ENCODE assay signal across 35 cellular contexts in the genomic region with DNA sequence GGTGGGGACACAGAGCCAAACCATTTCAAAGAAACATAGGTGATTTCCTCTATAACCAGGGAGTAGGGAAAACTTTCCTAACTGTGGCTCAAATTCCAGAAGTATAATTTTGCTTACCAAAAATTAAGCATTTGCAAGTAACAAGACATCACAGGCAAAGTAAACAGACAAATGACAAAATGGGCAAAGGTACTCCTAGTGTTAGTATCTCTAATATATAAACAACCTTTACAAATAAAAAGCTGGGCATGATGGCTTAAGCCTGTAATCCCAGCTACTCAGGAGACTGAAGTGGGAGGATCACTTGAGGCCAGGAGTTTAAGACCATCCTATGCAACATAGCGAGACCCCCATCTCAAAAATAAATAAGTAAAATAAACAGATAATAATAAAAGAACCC.
DNase-seq lines count a peak whose midpoint lies in the region; ATAC-seq, FAIRE-seq and TF ChIP-seq lines count a peak whose summit lies in the region.
"Had no signal": no experiment of that assay in that cellular context is flagged by ENCODE, and none has a peak within 500 bp of the region (broad histone marks: within the 10 kb centered on the region; RNA-seq: fewer than 3 reads in every experiment).

No MANE protein-coding gene starts in this region.

- H3K36me3 ChIP-seq in right lobe of liver = no peaks in the 10 kb centered on the region
- H3K36me3 ChIP-seq in HepG2 (replicated peaks in 1 of 2; ENCODE audit: control insufficient read depth in 1 of 2, insufficient read depth in 2 of 2, low read length in 2 of 2) = no peaks in the 10 kb centered on the region
- H3K36me3 ChIP-seq in Panc1 (ENCODE audit: control insufficient read depth, insufficient read depth, low read length) = no peaks in the 10 kb centered on the region
- no peaks in the 10 kb centered on the region for H3K36me3 ChIP-seq in K562 (ENCODE audit: control insufficient read depth, insufficient read depth, low read length)
- H3K36me3 ChIP-seq: BE2C; BLaER1; BLaER1 treated with 17β-estradiol and CSF1 and Interleukin-3, amounts not matched to agents 10 nM and 100 nM had no signal

- H2AFZ ChIP-seq in HepG2 (ENCODE audit: low read length) (no peak overlapping the region), K562 (ENCODE audit: low read depth, low read length) (no peak overlapping the region)

- TF ChIP-seq EP300 in HepG2 (IDR thresholded peaks at IDR 0.05; ENCODE audit: low read depth in 2 of 2, low read length in 2 of 2) (no peak), HepG2 (CRISPR knock-in tag; IDR thresholded peaks at IDR 0.05; ENCODE audit: borderline replicate concordance) (no peak), K562 (IDR thresholded peaks at IDR 0.05; ENCODE audit: low read length) (no peak)

- H3K9me1 ChIP-seq in K562 (ENCODE audit: control insufficient read depth, insufficient read depth, low read length) = no peaks in the 10 kb centered on the region

- H4K20me1 ChIP-seq in HepG2 (ENCODE audit: insufficient read depth, low read length) = no peaks in the 10 kb centered on the region
- no peaks in the 10 kb centered on the region for H4K20me1 ChIP-seq in K562 (replicated peaks; ENCODE audit: control insufficient read depth, insufficient read depth, low read length)
- H4K20me1 ChIP-seq: BLaER1; BLaER1 treated with 17β-estradiol and CSF1 and Interleukin-3, amounts not matched to agents 10 nM and 100 nM had no signal

- no peak for TF ChIP-seq RAD21 in HepG2 (CRISPR knock-in tag; IDR thresholded peaks at IDR 0.05)
- TF ChIP-seq RAD21 in K562 (CRISPR knock-in tag; conservative IDR thresholded peaks at IDR 0.05 in 1 of 2, IDR thresholded peaks at IDR 0.05 in 1 of 2) = no peak

- H3K4me2 ChIP-seq in HepG2 (ENCODE audit: low read depth, low read length) = no peak overlapping the region
- H3K4me2 ChIP-seq in K562 (ENCODE audit: insufficient read depth, low read length) = no peak overlapping the region
- H3K4me2 ChIP-seq: A549, BLaER1 had no signal

- intact Hi-C loops in right lobe of liver (cut with DNase I) = no loop called here
- intact Hi-C loops in HepG2 (cut with micrococcal nuclease; ENCODE audit: unreplicated experiment) = no loop called here
- intact Hi-C loops in Panc1 (cut with micrococcal nuclease; ENCODE audit: unreplicated experiment) = no loop called here
- intact Hi-C loops in K562 (cut with micrococcal nuclease) = no loop called here

- no peak overlapping the region for H3K9ac ChIP-seq in HepG2 (ENCODE audit: insufficient read depth, low read depth, low read length)
- H3K9ac ChIP-seq in K562 (ENCODE audit: insufficient read depth in 1 of 2, low read depth in 2 of 2, low read length in 2 of 2) = no peak overlapping the region
- H3K9ac ChIP-seq: BLaER1; BLaER1 treated with 17β-estradiol and CSF1 and Interleukin-3, amounts not matched to agents 10 nM and 100 nM had no signal

- H3K79me2 ChIP-seq in HepG2 (ENCODE audit: insufficient read depth, low read length) (no peaks in the 10 kb centered on the region), K562 (ENCODE audit: control insufficient read depth, insufficient read depth, low read length) (no peaks in the 10 kb centered on the region; the same call in 2 of the 3 replicates)

- in situ Hi-C loops in HepG2 (cut with HindIII; ENCODE audit: extremely low pct_ligation_motif_present, low pct_unique_long_range_greater_than_20kb) (no loop called here), Panc1 (cut with HindIII; ENCODE audit: low pct_unique_long_range_greater_than_20kb, low sequenced_read_pairs) (no loop called here), K562 (cut with MboI) (no loop called here)

- H3K4me1 ChIP-seq in right lobe of liver (no peaks in the 10 kb centered on the region), HepG2 (ENCODE audit: insufficient read depth, low read length) (no peaks in the 10 kb centered on the region), Panc1 (ENCODE audit: control insufficient read depth, insufficient read depth, low read length) (no peaks in the 10 kb centered on the region), K562 (replicated peaks in 1 of 2; ENCODE audit: control insufficient read depth in 2 of 2, insufficient read depth in 2 of 2, low read length in 2 of 2) (no peaks in the 10 kb centered on the region)
- H3K4me1 ChIP-seq: A549; BE2C; BLaER1; BLaER1 treated with 17β-estradiol and CSF1 and Interleukin-3, amounts not matched to agents 10 nM and 100 nM; Caco-2 had no signal

- H3K4me3 ChIP-seq in right lobe of liver (no peak overlapping the region), HepG2 (replicated peaks in 1 of 3; ENCODE audit: insufficient read depth in 1 of 3, low read depth in 2 of 3, low read length in 3 of 3) (no peak overlapping the region), Panc1 (ENCODE audit: low read depth in 2 of 2, low read length in 2 of 2) (no peak overlapping the region), K562 (no peak overlapping the region)
- H3K4me3 ChIP-seq: A549; BLaER1; BLaER1 treated with 17β-estradiol and CSF1 and Interleukin-3, amounts not matched to agents 10 nM and 100 nM had no signal

- BruUV-seq in HepG2 (replicated peaks; lab: Mats Ljungman, UMichigan) (no TSS peak), Panc1 (replicated peaks; lab: Mats Ljungman, UMichigan) (TSS peak; percentile 8), K562 (replicated peaks; lab: Mats Ljungman, UMichigan) (no TSS peak)

- no peak for TF ChIP-seq POLR2A in right lobe of liver (IDR thresholded peaks at IDR 0.05)
- no peak for TF ChIP-seq POLR2A in HepG2 (IDR thresholded peaks at IDR 0.05; ENCODE audit: insufficient read depth in 1 of 2, low read depth in 2 of 2, low read length in 2 of 2)
- TF ChIP-seq POLR2A in K562 (conservative IDR thresholded peaks at IDR 0.05) = no peak

- H3K9me3 ChIP-seq in right lobe of liver (no peaks in the 10 kb centered on the region), HepG2 (ENCODE audit: low read length) (peaks cover 20% of the 10 kb centered on the region), Panc1 (ENCODE audit: control insufficient read depth, insufficient read depth, low read depth, low read length) (peaks cover 8% of the 10 kb centered on the region; the same call in 1 of the 2 replicates), K562 (replicated peaks; ENCODE audit: control insufficient read depth, insufficient read depth, low read depth, low read length) (peaks cover 2% of the 10 kb centered on the region)
- H3K9me3 ChIP-seq: BE2C had no signal

- CTCF ChIA-PET in HepG2 (lab: Yijun Ruan, JAX; ENCODE audit: low intra/inter-chr PET ratio, low total read pairs) = no interaction called here
- CTCF ChIA-PET in Panc1 (lab: Charles Lee) = no interaction called here
- CTCF ChIA-PET in K562 (lab: Yijun Ruan, JAX; ENCODE audit: low intra/inter-chr PET ratio) = no interaction called here

- ATAC-seq in right lobe of liver (peak in 3 of 4 donors; percentile 45 to 73 (median 70)), HepG2 (no peak), Panc1 (no peak), K562 (no peak), left lobe of liver (peak; percentile 36), HG03354 (IDR thresholded peaks at IDR 0.05; ENCODE audit: poor library complexity, severe bottlenecking, unreplicated experiment) (no peak)
- ATAC-seq: A549; CD8-positive, alpha-beta T cell had no signal

- no peak overlapping the region for H3K27ac ChIP-seq in right lobe of liver
- no peak overlapping the region for H3K27ac ChIP-seq in HepG2 (ENCODE audit: extremely low read length, insufficient read depth, low read length)
- no peak overlapping the region for H3K27ac ChIP-seq in Panc1 (ENCODE audit: low read length)
- no peak overlapping the region for H3K27ac ChIP-seq in K562 (ENCODE audit: extremely low read depth, low read depth, low read length)
- H3K27ac ChIP-seq: 22Rv1; A549; BLaER1; BLaER1 treated with 17β-estradiol and CSF1 and Interleukin-3, amounts not matched to agents 10 nM and 100 nM; C4-2B had no signal

- FAIRE-seq in HepG2 (lab: Jason Lieb, UNC) = no peak
- no peak for FAIRE-seq in K562 (lab: Jason Lieb, UNC)
- FAIRE-seq: A204.1, A549, D721Med had no signal

- H3K27me3 ChIP-seq in right lobe of liver (no peaks in the 10 kb centered on the region), HepG2 (ENCODE audit: control insufficient read depth in 1 of 2, insufficient read depth in 2 of 2, low read length in 2 of 2) (no peaks in the 10 kb centered on the region), Panc1 (ENCODE audit: control insufficient read depth, insufficient read depth, low read length) (no peaks in the 10 kb centered on the region), K562 (ENCODE audit: control insufficient read depth in 2 of 2, insufficient read depth in 2 of 2, low read length in 2 of 2) (no peaks in the 10 kb centered on the region)
- H3K27me3 ChIP-seq: BE2C; BLaER1; BLaER1 treated with 17β-estradiol and CSF1 and Interleukin-3, amounts not matched to agents 10 nM and 100 nM had no signal

- TF ChIP-seq CTCF in right lobe of liver (IDR thresholded peaks at IDR 0.05) = no peak
- no peak for TF ChIP-seq CTCF in HepG2 (CRISPR knock-in tag; IDR thresholded peaks at IDR 0.05)
- no peak for TF ChIP-seq CTCF in Panc1 (IDR thresholded peaks at IDR 0.05)
- TF ChIP-seq CTCF in K562 (IDR thresholded peaks at IDR 0.05 in 2 of 3, conservative IDR thresholded peaks at IDR 0.05 in 1 of 3; ENCODE audit: insufficient read depth in 2 of 3, low read depth in 1 of 3, low read length in 3 of 3) = no peak

- WGBS in right lobe of liver (ENCODE audit: insufficient coverage, low coverage, low lambda C conversion rate, missing lambda C conversion rate) = 100% methylated on average over 1 of the region's 1 CpG
- 100% methylated on average over 1 of the region's 1 CpG for WGBS in HepG2 (ENCODE audit: low lambda C conversion rate)
- 90% methylated on average over 1 of the region's 1 CpG for WGBS in K562 (ENCODE audit: insufficient coverage, low coverage, missing lambda C conversion rate)

- no peak for DNase-seq in right lobe of liver
- no peak for DNase-seq in HepG2 (ENCODE audit: low spot score)
- no peak for DNase-seq in Panc1 (ENCODE audit: low read depth, low spot score)
- DNase-seq in K562 (ENCODE audit: extremely low read depth in 1 of 4, low spot score in 3 of 4) = no peak
- no peak for DNase-seq in left lobe of liver (ENCODE audit: low spot score)
- DNase-seq in retina = no peak
- no peak for DNase-seq in NCI-H2029 treated with DMSO at 0.1 percent for 48 hours (lab: John Stamatoyannopoulos, UW)
- DNase-seq: 8988T; ACHN; AML-193; BE2C; C1 segment of cervical spinal cord; Caco-2; Calu3; CD4-positive, alpha-beta memory T cell; CD4-positive, alpha-beta T cell; CD4-positive, CD25-positive, alpha-beta regulatory T cell; CD8-positive, alpha-beta memory T cell; CD8-positive, alpha-beta T cell; COR-L47; DMS 273 treated with DMSO at 0.1 percent for 48 hours; DMS153; DMS53; DMS79; DMS79 treated with DMSO at 0.1 percent for 48 hours; DND-41; EL had no signal

- POLR2A ChIA-PET in HepG2 (lab: Yijun Ruan, JAX) (no interaction called here), Panc1 (lab: Charles Lee) (no interaction called here), K562 (lab: Yijun Ruan, JAX) (no interaction called here)

TF ChIP-seq in HepG2, 621 proteins besides CTCF, POLR2A, EP300 and RAD21 (continues in another document):
- TF ChIP-seq ZNF777 (CRISPR knock-in tag; IDR thresholded peaks at IDR 0.05) (no peak), ZFP36L2 (CRISPR knock-in tag; IDR thresholded peaks at IDR 0.05) (no peak), ZSCAN29 (CRISPR knock-in tag; conservative IDR thresholded peaks at IDR 0.05) (no peak)

TF ChIP-seq in K562, 482 proteins besides CTCF, POLR2A, EP300 and RAD21 (continues in another document):
- TF ChIP-seq HNRNPK (IDR thresholded peaks at IDR 0.05; ENCODE audit: low read depth, low read length, poor library complexity, severe bottlenecking) = no peak

Comparison
In these comparisons a context has a peak if more than half of its experiments do, and no peak if none do; other contexts are left out.
1. ATAC-seq: peak in right lobe of liver (3 of 4) and left lobe of liver (single experiment); none in HepG2 (single experiment), Panc1 (single experiment), K562 (single experiment) and HG03354 (single experiment).